ENCODE assay signal across 1 cellular context in the genomic region with DNA sequence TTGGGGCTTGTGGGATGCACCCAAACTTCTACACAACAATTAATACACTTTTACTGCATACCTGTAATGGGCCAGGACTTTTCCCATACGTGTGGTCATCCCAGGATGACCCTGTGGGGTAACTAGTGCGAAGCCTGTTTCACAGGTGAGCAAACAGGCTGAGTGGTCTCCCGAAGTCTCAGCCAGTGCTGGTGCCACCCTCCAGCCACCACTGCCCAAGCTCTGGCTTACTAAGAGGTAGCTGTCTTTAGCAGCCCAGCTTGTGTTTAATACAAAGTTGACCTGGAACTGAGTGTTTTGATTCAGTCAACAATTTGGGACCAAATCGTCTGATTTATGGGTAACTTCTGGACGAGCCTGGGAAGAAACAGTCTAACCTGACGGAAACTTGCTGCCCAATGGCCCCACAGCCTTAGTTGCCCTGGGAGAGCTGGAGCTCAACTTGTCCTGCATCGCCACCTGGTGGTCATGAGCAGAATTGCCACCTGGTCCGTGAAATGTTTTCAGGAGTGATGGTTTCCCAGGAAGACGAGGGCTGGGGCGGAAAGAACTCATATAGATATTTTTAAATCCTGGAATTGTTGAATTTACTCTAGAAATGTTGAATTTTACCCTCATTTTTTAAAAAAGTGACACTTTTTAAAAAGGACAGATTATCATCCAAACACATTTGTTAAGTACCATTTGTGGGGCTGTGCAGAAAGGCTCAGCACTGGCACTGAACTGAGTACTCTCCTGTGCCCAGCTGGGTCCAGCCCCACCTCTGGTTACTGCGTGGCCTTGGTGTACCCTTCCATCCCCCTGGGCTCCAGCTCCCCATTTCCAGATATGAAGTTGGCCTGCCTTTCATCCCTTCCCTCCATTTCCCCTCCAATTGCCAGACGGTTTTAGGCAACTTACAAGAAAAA.
TF ChIP-seq lines count a peak whose summit lies in the region.

No MANE protein-coding gene starts in this region.

TF ChIP-seq in K562, 482 proteins besides CTCF, POLR2A, EP300 and RAD21 (continued from another document):
- TF ChIP-seq, protein P1, sequence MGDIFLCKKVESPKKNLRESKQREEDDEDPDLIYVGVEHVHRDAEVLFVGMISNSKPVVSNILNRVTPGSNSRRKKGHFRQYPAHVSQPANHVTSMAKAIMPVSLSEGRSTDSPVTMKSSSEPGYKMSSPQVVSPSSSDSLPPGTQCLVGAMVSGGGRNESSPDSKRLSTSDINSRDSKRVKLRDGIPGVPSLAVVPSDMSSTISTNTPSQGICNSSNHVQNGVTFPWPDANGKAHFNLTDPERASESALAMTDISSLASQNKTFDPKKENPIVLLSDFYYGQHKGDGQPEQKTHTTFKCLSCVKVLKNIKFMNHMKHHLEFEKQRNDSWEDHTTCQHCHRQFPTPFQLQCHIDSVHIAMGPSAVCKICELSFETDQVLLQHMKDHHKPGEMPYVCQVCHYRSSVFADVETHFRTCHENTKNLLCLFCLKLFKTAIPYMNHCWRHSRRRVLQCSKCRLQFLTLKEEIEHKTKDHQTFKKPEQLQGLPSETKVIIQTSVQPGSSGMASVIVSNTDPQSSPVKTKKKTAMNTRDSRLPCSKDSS (IDR thresholded peaks at IDR 0.05; ENCODE audit: low read depth, partially characterized antibody): no peak
- TF ChIP-seq, protein P2, sequence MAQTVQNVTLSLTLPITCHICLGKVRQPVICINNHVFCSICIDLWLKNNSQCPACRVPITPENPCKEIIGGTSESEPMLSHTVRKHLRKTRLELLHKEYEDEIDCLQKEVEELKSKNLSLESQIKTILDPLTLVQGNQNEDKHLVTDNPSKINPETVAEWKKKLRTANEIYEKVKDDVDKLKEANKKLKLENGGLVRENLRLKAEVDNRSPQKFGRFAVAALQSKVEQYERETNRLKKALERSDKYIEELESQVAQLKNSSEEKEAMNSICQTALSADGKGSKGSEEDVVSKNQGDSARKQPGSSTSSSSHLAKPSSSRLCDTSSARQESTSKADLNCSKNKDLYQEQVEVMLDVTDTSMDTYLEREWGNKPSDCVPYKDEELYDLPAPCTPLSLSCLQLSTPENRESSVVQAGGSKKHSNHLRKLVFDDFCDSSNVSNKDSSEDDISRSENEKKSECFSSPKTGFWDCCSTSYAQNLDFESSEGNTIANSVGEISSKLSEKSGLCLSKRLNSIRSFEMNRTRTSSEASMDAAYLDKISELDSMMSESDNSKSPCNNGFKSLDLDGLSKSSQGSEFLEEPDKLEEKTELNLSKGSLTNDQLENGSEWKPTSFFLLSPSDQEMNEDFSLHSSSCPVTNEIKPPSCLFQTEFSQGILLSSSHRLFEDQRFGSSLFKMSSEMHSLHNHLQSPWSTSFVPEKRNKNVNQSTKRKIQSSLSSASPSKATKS (CRISPR knock-in tag; IDR thresholded peaks at IDR 0.05): no peak
- TF ChIP-seq, protein P3, sequence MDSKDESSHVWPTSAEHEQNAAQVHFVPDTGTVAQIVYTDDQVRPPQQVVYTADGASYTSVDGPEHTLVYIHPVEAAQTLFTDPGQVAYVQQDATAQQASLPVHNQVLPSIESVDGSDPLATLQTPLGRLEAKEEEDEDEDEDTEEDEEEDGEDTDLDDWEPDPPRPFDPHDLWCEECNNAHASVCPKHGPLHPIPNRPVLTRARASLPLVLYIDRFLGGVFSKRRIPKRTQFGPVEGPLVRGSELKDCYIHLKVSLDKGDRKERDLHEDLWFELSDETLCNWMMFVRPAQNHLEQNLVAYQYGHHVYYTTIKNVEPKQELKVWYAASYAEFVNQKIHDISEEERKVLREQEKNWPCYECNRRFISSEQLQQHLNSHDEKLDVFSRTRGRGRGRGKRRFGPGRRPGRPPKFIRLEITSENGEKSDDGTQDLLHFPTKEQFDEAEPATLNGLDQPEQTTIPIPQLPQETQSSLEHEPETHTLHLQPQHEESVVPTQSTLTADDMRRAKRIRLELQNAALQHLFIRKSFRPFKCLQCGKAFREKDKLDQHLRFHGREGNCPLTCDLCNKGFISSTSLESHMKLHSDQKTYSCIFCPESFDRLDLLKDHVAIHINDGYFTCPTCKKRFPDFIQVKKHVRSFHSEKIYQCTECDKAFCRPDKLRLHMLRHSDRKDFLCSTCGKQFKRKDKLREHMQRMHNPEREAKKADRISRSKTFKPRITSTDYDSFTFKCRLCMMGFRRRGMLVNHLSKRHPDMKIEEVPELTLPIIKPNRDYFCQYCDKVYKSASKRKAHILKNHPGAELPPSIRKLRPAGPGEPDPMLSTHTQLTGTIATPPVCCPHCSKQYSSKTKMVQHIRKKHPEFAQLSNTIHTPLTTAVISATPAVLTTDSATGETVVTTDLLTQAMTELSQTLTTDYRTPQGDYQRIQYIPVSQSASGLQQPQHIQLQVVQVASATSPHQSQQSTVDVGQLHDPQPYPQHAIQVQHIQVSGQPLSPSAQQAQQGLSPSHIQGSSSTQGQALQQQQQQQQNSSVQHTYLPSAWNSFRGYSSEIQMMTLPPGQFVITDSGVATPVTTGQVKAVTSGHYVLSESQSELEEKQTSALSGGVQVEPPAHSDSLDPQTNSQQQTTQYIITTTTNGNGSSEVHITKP (IDR thresholded peaks at IDR 0.05; ENCODE audit: partially characterized antibody): no peak
- TF ChIP-seq E2F3 (CRISPR knock-in tag; IDR thresholded peaks at IDR 0.05): no peak
- TF ChIP-seq ZNF507 (tag; conservative IDR thresholded peaks at IDR 0.05): no peak
- no peak for TF ChIP-seq ZNF23 (CRISPR knock-in tag; IDR thresholded peaks at IDR 0.05)
- 0 out of 2 replicates have a peak, but pooled peaks have one; percentile 19 for TF ChIP-seq CBFB (CRISPR knock-in tag; IDR thresholded peaks at IDR 0.05)
- no peak for TF ChIP-seq SMARCC2 (IDR thresholded peaks at IDR 0.05; ENCODE audit: low read depth)
